ENCODE assay signal across 17 cellular contexts in genomic region chr9:115630126-115630840, GRCh38.
"Had no signal": no experiment of that assay in that cellular context is flagged by ENCODE, and none has a peak within 500 bp of the region (broad histone marks: within the 10 kb centered on the region; RNA-seq: fewer than 3 reads in every experiment).

No MANE protein-coding gene starts in this region.

- H3K4me3 Mint-ChIP-seq: activated CD8-positive, alpha-beta memory T cell treated with anti-CD3 and anti-CD28 coated beads, Interleukin-2, amount 10 ng/mL, durations not matched to agents 7 days and 5 days; nephron; stimulated activated naive B cell treated with anti-CD40 and anti-IgM and Interleukin-4, amounts not matched to agents 10 μg/mL and 1 μg/mL and 100 μg/mL, for 72 hours had no signal

- ATAC-seq: activated CD8-positive, alpha-beta memory T cell treated with anti-CD3 and anti-CD28 coated beads, Interleukin-2, amount 10 ng/mL, durations not matched to agents 7 days and 5 days; esophagus mucosa; pancreas; stimulated activated naive B cell treated with anti-CD40 and anti-IgM and Interleukin-4, amounts not matched to agents 10 μg/mL and 1 μg/mL and 100 μg/mL, for 72 hours had no signal

- H3K4me3 ChIP-seq: cardiac muscle cell, dorsolateral prefrontal cortex, pancreas, tibial artery, uterus had no signal

- H3K9me3 ChIP-seq: pancreas, tibial artery, uterus had no signal

- DNase-seq: activated CD4-positive, alpha-beta T cell treated with anti-CD3 and anti-CD28 coated beads, Interleukin-2, amount 50 U/mL, for 48 hours; activated CD8-positive, alpha-beta memory T cell treated with anti-CD3 and anti-CD28 coated beads, Interleukin-2, amount 10 ng/mL, durations not matched to agents 7 days and 5 days; activated naive CD4-positive, alpha-beta T cell treated with anti-CD3 and anti-CD28 coated beads, Interleukin-2, amount 50 U/mL, for 16 hours; activated T-cell treated with anti-CD3 and anti-CD28 coated beads, Interleukin-2, amount 50 U/mL, for 1 hour; dorsolateral prefrontal cortex; hippocampal formation; kidney glomerular epithelial cell; mesendoderm; pancreas; stimulated activated CD4-positive, alpha-beta T cell treated with anti-CD3 and anti-CD28 coated beads, Interleukin-2, amount 100 ng/mL, for 48 hours; stimulated activated naive B cell treated with anti-CD40 and anti-IgM and Interleukin-4, amounts not matched to agents 10 μg/mL and 1 μg/mL and 100 μg/mL, for 72 hours; tibial artery; uterus had no signal

- H3K27me3 ChIP-seq: cardiac muscle cell, pancreas, tibial artery, uterus had no signal

- H3K27ac Mint-ChIP-seq: activated CD8-positive, alpha-beta memory T cell treated with anti-CD3 and anti-CD28 coated beads, Interleukin-2, amount 10 ng/mL, durations not matched to agents 7 days and 5 days; nephron; stimulated activated naive B cell treated with anti-CD40 and anti-IgM and Interleukin-4, amounts not matched to agents 10 μg/mL and 1 μg/mL and 100 μg/mL, for 72 hours had no signal

- H3K4me1 Mint-ChIP-seq: activated CD8-positive, alpha-beta memory T cell treated with anti-CD3 and anti-CD28 coated beads, Interleukin-2, amount 10 ng/mL, durations not matched to agents 7 days and 5 days; nephron; stimulated activated naive B cell treated with anti-CD40 and anti-IgM and Interleukin-4, amounts not matched to agents 10 μg/mL and 1 μg/mL and 100 μg/mL, for 72 hours had no signal

- H3K27me3 Mint-ChIP-seq: activated CD8-positive, alpha-beta memory T cell treated with anti-CD3 and anti-CD28 coated beads, Interleukin-2, amount 10 ng/mL, durations not matched to agents 7 days and 5 days had no signal

- H3K9me3 Mint-ChIP-seq: nephron had no signal

- H3K36me3 ChIP-seq: cardiac muscle cell, pancreas, tibial artery, uterus had no signal

- H3K4me1 ChIP-seq: pancreas, uterus had no signal

- H3K27ac ChIP-seq: cardiac muscle cell, dorsolateral prefrontal cortex, pancreas, tibial artery, uterus, VCaP had no signal

- H3K36me3 Mint-ChIP-seq: activated CD8-positive, alpha-beta memory T cell treated with anti-CD3 and anti-CD28 coated beads, Interleukin-2, amount 10 ng/mL, durations not matched to agents 7 days and 5 days; stimulated activated naive B cell treated with anti-CD40 and anti-IgM and Interleukin-4, amounts not matched to agents 10 μg/mL and 1 μg/mL and 100 μg/mL, for 72 hours had no signal
